Comparison of ENCODE assay signal across 9 cellular contexts in genomic region chr3:111621535-111621934, GRCh38. TPM values are rescaled to one million over a fixed set of nuclear protein-coding genes. Genes with fewer than 3 reads are reported as not detected.
DNase-seq lines count a peak whose midpoint lies in the region; ATAC-seq, FAIRE-seq and TF ChIP-seq lines count a peak whose summit lies in the region.
"Had no signal": no experiment of that assay in that cellular context is flagged by ENCODE, and none has a peak within 500 bp of the region (broad histone marks: within the 10 kb centered on the region; RNA-seq: fewer than 3 reads in every experiment).

No MANE protein-coding gene starts in this region.

- no peak for TF ChIP-seq POLR2A in heart left ventricle (IDR thresholded peaks at IDR 0.05)

- no peak overlapping the region for H3K4me3 Mint-ChIP-seq in activated CD4-positive, alpha-beta T cell treated with anti-CD3 and anti-CD28 coated beads, Interleukin-2, amount 10 ng/mL, durations not matched to agents 24 days and 14 days
- H3K4me3 Mint-ChIP-seq in activated CD4-positive, alpha-beta T cell treated with anti-CD3 and anti-CD28 coated beads, Interleukin-2, amount 10 ng/mL, durations not matched to agents 7 days and 5 days, result no peak overlapping the region
- no peak overlapping the region for H3K4me3 Mint-ChIP-seq in astrocyte (ENCODE audit: unreplicated experiment)
- H3K4me3 Mint-ChIP-seq: central memory CD8-positive, alpha-beta T cell had no signal

- H3K4me3 ChIP-seq in LNCaP clone FGC (ENCODE audit: low read depth, low read length), result no peak overlapping the region
- no peak overlapping the region for H3K4me3 ChIP-seq in astrocyte (ENCODE audit: insufficient read depth, low read depth, low read length)
- no peak overlapping the region for H3K4me3 ChIP-seq in retinal pigment epithelial cell (ENCODE audit: low read length)
- H3K4me3 ChIP-seq in heart left ventricle, result no peak overlapping the region

- H3K27me3 ChIP-seq in astrocyte (ENCODE audit: insufficient read depth, low read length) (no peaks in the 10 kb centered on the region), heart left ventricle (no peaks in the 10 kb centered on the region)

- no peaks in the 10 kb centered on the region for H4K20me1 ChIP-seq in astrocyte (ENCODE audit: insufficient read depth, low read length)

- H3K9me3 Mint-ChIP-seq in activated CD4-positive, alpha-beta T cell treated with anti-CD3 and anti-CD28 coated beads, Interleukin-2, amount 10 ng/mL, durations not matched to agents 24 days and 14 days, result peaks cover 7% of the 10 kb centered on the region
- H3K9me3 Mint-ChIP-seq in activated CD4-positive, alpha-beta T cell treated with anti-CD3 and anti-CD28 coated beads, Interleukin-2, amount 10 ng/mL, durations not matched to agents 7 days and 5 days, result peaks cover 6% of the 10 kb centered on the region
- no peaks in the 10 kb centered on the region for H3K9me3 Mint-ChIP-seq in astrocyte (ENCODE audit: unreplicated experiment)
- H3K9me3 Mint-ChIP-seq: central memory CD8-positive, alpha-beta T cell had no signal

- peak; percentile 43 for TF ChIP-seq CTCF in LNCaP clone FGC (IDR thresholded peaks at IDR 0.05; ENCODE audit: control insufficient read depth, extremely low read depth, insufficient read depth)
- TF ChIP-seq CTCF in astrocyte (IDR thresholded peaks at IDR 0.05; ENCODE audit: insufficient read depth, low read depth, low read length), result peak; percentile 32
- TF ChIP-seq CTCF in retinal pigment epithelial cell (conservative IDR thresholded peaks at IDR 0.05; ENCODE audit: low read depth, low read length), result peak; percentile 57
- peak in 5 of 12 donors; percentile 9 to 19 (median 14) for TF ChIP-seq CTCF in heart left ventricle (IDR thresholded peaks at IDR 0.05)

- H2AFZ ChIP-seq in astrocyte (ENCODE audit: low read depth, low read length), result no peak overlapping the region

- no peak for FAIRE-seq in astrocyte (lab: Jason Lieb, UNC)

- WGBS in heart left ventricle, 4 donors, result 40 to 49% (median 44%) methylated on average over 5 of the region's 5 CpGs

- ATAC-seq in GM18867 (IDR thresholded peaks at IDR 0.05; ENCODE audit: unreplicated experiment) (no peak), heart left ventricle (no peak)

- H3K4me1 ChIP-seq in astrocyte (ENCODE audit: insufficient read depth, low read length), result no peaks in the 10 kb centered on the region
- H3K4me1 ChIP-seq in heart left ventricle, result no peaks in the 10 kb centered on the region

- no peak overlapping the region for H3K4me2 ChIP-seq in astrocyte (ENCODE audit: low read length)

- H3K9ac ChIP-seq in astrocyte (ENCODE audit: low read length), result no peak overlapping the region

- H3K36me3 ChIP-seq in astrocyte (ENCODE audit: insufficient read depth, low read length) (no peaks in the 10 kb centered on the region), heart left ventricle (no peaks in the 10 kb centered on the region)

- H3K79me2 ChIP-seq in astrocyte (ENCODE audit: insufficient read depth, low read length), result no peaks in the 10 kb centered on the region

- no peaks in the 10 kb centered on the region for H3K27me3 Mint-ChIP-seq in activated CD4-positive, alpha-beta T cell treated with anti-CD3 and anti-CD28 coated beads, Interleukin-2, amount 10 ng/mL, durations not matched to agents 24 days and 14 days
- no peaks in the 10 kb centered on the region for H3K27me3 Mint-ChIP-seq in activated CD4-positive, alpha-beta T cell treated with anti-CD3 and anti-CD28 coated beads, Interleukin-2, amount 10 ng/mL, durations not matched to agents 7 days and 5 days
- H3K27me3 Mint-ChIP-seq in astrocyte (ENCODE audit: low read depth, unreplicated experiment), result no peaks in the 10 kb centered on the region
- H3K27me3 Mint-ChIP-seq: central memory CD8-positive, alpha-beta T cell had no signal

- H3K27ac Mint-ChIP-seq in activated CD4-positive, alpha-beta T cell treated with anti-CD3 and anti-CD28 coated beads, Interleukin-2, amount 10 ng/mL, durations not matched to agents 24 days and 14 days, result no peak overlapping the region
- H3K27ac Mint-ChIP-seq in activated CD4-positive, alpha-beta T cell treated with anti-CD3 and anti-CD28 coated beads, Interleukin-2, amount 10 ng/mL, durations not matched to agents 7 days and 5 days, result no peak overlapping the region
- no peak overlapping the region for H3K27ac Mint-ChIP-seq in astrocyte (ENCODE audit: unreplicated experiment)

- CTCF ChIA-PET in activated CD4-positive, alpha-beta T cell treated with anti-CD3 and anti-CD28 coated beads, Interleukin-2, amount 10 ng/mL, durations not matched to agents 7 days and 5 days (lab: Charles Lee), result interaction anchor here (0.6 kb wide), 1 partner anchor 22 kb away, joined by 5 read pairs; no protein-coding TSS in a partner anchor

- POLR2A ChIA-PET in activated CD4-positive, alpha-beta T cell treated with anti-CD3 and anti-CD28 coated beads, Interleukin-2, amount 10 ng/mL, durations not matched to agents 7 days and 5 days (lab: Charles Lee), result no interaction called here

- DNase-seq in activated CD4-positive, alpha-beta T cell treated with anti-CD3 and anti-CD28 coated beads, Interleukin-2, amount 10 ng/mL, durations not matched to agents 24 days and 14 days, result peak; percentile 73
- DNase-seq in activated CD4-positive, alpha-beta T cell treated with anti-CD3 and anti-CD28 coated beads, Interleukin-2, amount 10 ng/mL, durations not matched to agents 7 days and 5 days, result no peak
- DNase-seq in LNCaP clone FGC (ENCODE audit: low read depth), result no peak
- no peak for DNase-seq in astrocyte (ENCODE audit: low read depth)
- no peak for DNase-seq in retinal pigment epithelial cell (ENCODE audit: low read depth)
- no peak for DNase-seq in RKO (ENCODE audit: low spot score)
- DNase-seq in heart left ventricle, result no peak

- H3K9me3 ChIP-seq in astrocyte (ENCODE audit: insufficient read depth, low read depth, low read length) (peaks cover 7% of the 10 kb centered on the region), heart left ventricle (no peaks in the 10 kb centered on the region)

- peaks cover 63% of the 10 kb centered on the region for H3K36me3 Mint-ChIP-seq in activated CD4-positive, alpha-beta T cell treated with anti-CD3 and anti-CD28 coated beads, Interleukin-2, amount 10 ng/mL, durations not matched to agents 24 days and 14 days (ENCODE audit: low read depth)
- peaks cover 83% of the 10 kb centered on the region for H3K36me3 Mint-ChIP-seq in activated CD4-positive, alpha-beta T cell treated with anti-CD3 and anti-CD28 coated beads, Interleukin-2, amount 10 ng/mL, durations not matched to agents 7 days and 5 days (ENCODE audit: low read depth)
- peaks cover 1% of the 10 kb centered on the region for H3K36me3 Mint-ChIP-seq in astrocyte (ENCODE audit: low read depth, unreplicated experiment)

- peaks cover 31% of the 10 kb centered on the region for H3K4me1 Mint-ChIP-seq in activated CD4-positive, alpha-beta T cell treated with anti-CD3 and anti-CD28 coated beads, Interleukin-2, amount 10 ng/mL, durations not matched to agents 24 days and 14 days
- H3K4me1 Mint-ChIP-seq in activated CD4-positive, alpha-beta T cell treated with anti-CD3 and anti-CD28 coated beads, Interleukin-2, amount 10 ng/mL, durations not matched to agents 7 days and 5 days, result peaks cover 24% of the 10 kb centered on the region
- H3K4me1 Mint-ChIP-seq in astrocyte (ENCODE audit: low read depth, unreplicated experiment), result peaks cover 4% of the 10 kb centered on the region

- intact Hi-C loops in activated CD4-positive, alpha-beta T cell treated with anti-CD3 and anti-CD28 coated beads, Interleukin-2, amount 10 ng/mL, durations not matched to agents 24 days and 14 days (cut with micrococcal nuclease), result no loop called here
- intact Hi-C loops in heart left ventricle (cut with DNase I), result no loop called here

- H3K27ac ChIP-seq in astrocyte (ENCODE audit: low read depth, low read length) (no peak overlapping the region), heart left ventricle (no peak overlapping the region)

RNA-seq across cellular contexts. Expression of gene ZBED2, which starts 26.4 kb away (rescaled TPM):
- 587 and 596 TPM in 2 replicates for total RNA-seq in activated CD4-positive, alpha-beta T cell treated with anti-CD3 and anti-CD28 coated beads, Interleukin-2, amount 10 ng/mL, durations not matched to agents 24 days and 14 days
- total RNA-seq in activated CD4-positive, alpha-beta T cell treated with anti-CD3 and anti-CD28 coated beads, Interleukin-2, amount 10 ng/mL, durations not matched to agents 7 days and 5 days, result 1 to 10 TPM; 3.6 to 3.9 TPM
- total RNA-seq in astrocyte (0.36 and 1.0 TPM in 2 replicates), heart left ventricle (under 1 TPM in 3 of 9 donors, not detected in 6; 0.12 to 0.93 (median 0.56) TPM)
- polyA plus RNA-seq in heart left ventricle, result not detected

RNA-seq across cellular contexts. Expression of gene PLCXD2, which starts 52.9 kb away (rescaled TPM):
- 7.1 and 7.3 TPM in 2 replicates for total RNA-seq in activated CD4-positive, alpha-beta T cell treated with anti-CD3 and anti-CD28 coated beads, Interleukin-2, amount 10 ng/mL, durations not matched to agents 24 days and 14 days
- total RNA-seq in activated CD4-positive, alpha-beta T cell treated with anti-CD3 and anti-CD28 coated beads, Interleukin-2, amount 10 ng/mL, durations not matched to agents 7 days and 5 days, result 10 to 100 TPM; 11.6 to 12.6 TPM
- total RNA-seq in astrocyte (9.3 and 11.4 TPM in 2 replicates), heart left ventricle (1 to 10 TPM in 8 of 9 donors, under 1 TPM in 1; 0.69 to 6.0 (median 2.8) TPM)
- 1 to 10 TPM; 1.0 to 1.6 TPM for polyA plus RNA-seq in heart left ventricle

Comparison
In these comparisons a context has a peak if more than half of its experiments do, and no peak if none do; other contexts are left out.
1. RNA of gene ZBED2, which starts 26.4 kb away (total RNA-seq): 587 to 596 TPM in activated CD4-positive, alpha-beta T cell treated with anti-CD3 and anti-CD28 coated beads, Interleukin-2, amount 10 ng/mL, durations not matched to agents 24 days and 14 days; 3.6 to 3.9 TPM in activated CD4-positive, alpha-beta T cell treated with anti-CD3 and anti-CD28 coated beads, Interleukin-2, amount 10 ng/mL, durations not matched to agents 7 days and 5 days, 0.36 to 1.0 TPM in astrocyte and 0.12 to 0.93 TPM in heart left ventricle; every median in the first group is over 100 times any median in the second.